11 cellular contexts compared by ENCODE assay signal in the genomic region with DNA sequence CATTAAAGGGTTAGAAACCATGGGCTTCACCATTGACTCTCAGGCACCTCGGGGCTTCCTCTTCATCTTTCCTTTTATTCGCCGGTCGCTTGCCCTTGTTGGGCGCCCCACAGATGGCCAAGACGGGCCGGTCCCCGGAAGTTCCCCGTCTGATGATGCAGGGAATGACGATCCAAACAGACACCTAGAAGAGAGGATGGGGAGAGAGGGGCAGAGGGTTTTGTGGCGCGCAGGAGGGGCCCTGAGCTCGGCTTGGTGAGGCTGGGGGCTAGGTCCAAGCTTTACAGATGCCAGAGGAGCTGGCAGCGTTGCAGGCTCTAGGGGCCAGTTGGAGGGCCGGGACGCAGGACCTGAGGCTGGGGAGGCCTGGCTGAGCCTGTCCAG. TPM values are rescaled to one million over a fixed set of nuclear protein-coding genes. Genes with fewer than 3 reads are reported as not detected.
A peak's percentile ranks its signal among the peaks of the same experiment; 100 is the strongest.
DNase-seq lines count a peak whose midpoint lies in the region; ATAC-seq and TF ChIP-seq lines count a peak whose summit lies in the region.
"Had no signal": no experiment of that assay in that cellular context is flagged by ENCODE, and none has a peak within 500 bp of the region (broad histone marks: within the 10 kb centered on the region; RNA-seq: fewer than 3 reads in every experiment).

No MANE protein-coding gene starts in this region.

- WGBS in ovary, 3 donors = 13 to 39% (median 29%) methylated on average over 16 of the region's 16 CpGs
- 59 to 63% methylated on average over 15 to 16 of the region's 16 CpGs for WGBS in thyroid gland, 2 donors

- no peak for DNase-seq in CD4-positive, CD25-positive, alpha-beta regulatory T cell
- no peak for DNase-seq in Jurkat, Clone E6-1 (ENCODE audit: low read depth, low spot score)
- DNase-seq in epithelial cell of proximal tubule (ENCODE audit: low read depth) = no peak
- DNase-seq in ovary = no peak
- no peak for DNase-seq in thyroid gland
- DNase-seq in GM20000 (ENCODE audit: low spot score) = no peak
- no peak for DNase-seq in NCI-H226
- DNase-seq: NK-92 treated with Interleukin-12 subunit alpha and Interleukin-12 subunit beta, amount 100 ng/mL, for 24 hours; WERI-Rb-1 had no signal

- H3K27me3 ChIP-seq in CD4-positive, CD25-positive, alpha-beta regulatory T cell (ENCODE audit: control insufficient read depth, insufficient read depth, low read length) = peaks cover 10% of the 10 kb centered on the region
- H3K27me3 ChIP-seq in ovary (no peaks in the 10 kb centered on the region), thyroid gland (no peaks in the 10 kb centered on the region)

- no peak for TF ChIP-seq EP300 in ovary (IDR thresholded peaks at IDR 0.05)

- peak overlapping the region in 3 of 4 donors; percentile 50 to 77 (median 52) for H3K4me3 Mint-ChIP-seq in CD4-positive, CD25-positive, alpha-beta regulatory T cell

- peaks cover 0 to 18% (median 10%) of the 10 kb centered on the region in 4 donors for H3K4me1 Mint-ChIP-seq in CD4-positive, CD25-positive, alpha-beta regulatory T cell

- H3K27me3 Mint-ChIP-seq in CD4-positive, CD25-positive, alpha-beta regulatory T cell = peaks cover 64% of the 10 kb centered on the region

- no peaks in the 10 kb centered on the region for H3K36me3 Mint-ChIP-seq in CD4-positive, CD25-positive, alpha-beta regulatory T cell

- H3K9me3 ChIP-seq in CD4-positive, CD25-positive, alpha-beta regulatory T cell (ENCODE audit: control insufficient read depth in 2 of 2, low read length in 2 of 2) = no peaks in the 10 kb centered on the region
- H3K9me3 ChIP-seq in ovary (no peaks in the 10 kb centered on the region), thyroid gland (no peaks in the 10 kb centered on the region)

- H3K36me3 ChIP-seq in CD4-positive, CD25-positive, alpha-beta regulatory T cell (ENCODE audit: control insufficient read depth, insufficient read depth, low read length) = no peaks in the 10 kb centered on the region
- no peaks in the 10 kb centered on the region for H3K36me3 ChIP-seq in ovary
- no peaks in the 10 kb centered on the region for H3K36me3 ChIP-seq in thyroid gland
- H3K36me3 ChIP-seq: cardiac muscle cell, WERI-Rb-1 had no signal

- peaks cover 9% of the 10 kb centered on the region for H3K4me1 ChIP-seq in CD4-positive, CD25-positive, alpha-beta regulatory T cell (ENCODE audit: control insufficient read depth, insufficient read depth, low read length, poor library complexity, severe bottlenecking)
- peaks cover 5% of the 10 kb centered on the region for H3K4me1 ChIP-seq in ovary (ENCODE audit: insufficient read depth)
- H3K4me1 ChIP-seq in thyroid gland = peaks cover 5 to 6% of the 10 kb centered on the region in 2 donors

- H3K27ac Mint-ChIP-seq in CD4-positive, CD25-positive, alpha-beta regulatory T cell = no peak overlapping the region

- no peak overlapping the region for H3K27ac ChIP-seq in CD4-positive, CD25-positive, alpha-beta regulatory T cell (ENCODE audit: insufficient read depth, low read length, poor library complexity, severe bottlenecking)
- H3K27ac ChIP-seq in ovary = no peak overlapping the region
- H3K27ac ChIP-seq in thyroid gland = peak overlapping the region in 1 of 3 donors; percentile 25
- H3K27ac ChIP-seq: cardiac muscle cell, WERI-Rb-1 had no signal

- no peak for ATAC-seq in CD4-positive, CD25-positive, alpha-beta regulatory T cell (ENCODE audit: low read depth in 2 of 2)
- no peak for ATAC-seq in GM19328 (IDR thresholded peaks at IDR 0.05; ENCODE audit: unreplicated experiment)

- TF ChIP-seq POLR2A in ovary (IDR thresholded peaks at IDR 0.05) (no peak), thyroid gland (IDR thresholded peaks at IDR 0.05) (no peak)

- no peak overlapping the region for H3K4me3 ChIP-seq in CD4-positive, CD25-positive, alpha-beta regulatory T cell (ENCODE audit: low read depth, low read length)
- H3K4me3 ChIP-seq in Jurkat, Clone E6-1 (ENCODE audit: low read length) = peak overlapping the region; percentile 52; the same call in 1 of the 2 replicates
- H3K4me3 ChIP-seq in epithelial cell of proximal tubule (ENCODE audit: low read depth, low read length) (peak overlapping the region; percentile 51), ovary (peak overlapping the region; percentile 43), thyroid gland (replicated peaks in 1 of 3) (peak overlapping the region in 1 of 3 donors; percentile 42)

- TF ChIP-seq CTCF in epithelial cell of proximal tubule (conservative IDR thresholded peaks at IDR 0.05; ENCODE audit: low read depth, low read length) = no peak
- TF ChIP-seq CTCF in ovary (IDR thresholded peaks at IDR 0.05) = no peak
- TF ChIP-seq CTCF in thyroid gland (IDR thresholded peaks at IDR 0.05) = no peak
- no peak for TF ChIP-seq CTCF in GM20000 (IDR thresholded peaks at IDR 0.05; ENCODE audit: extremely low read depth, missing control alignments)

- H3K9me3 Mint-ChIP-seq in CD4-positive, CD25-positive, alpha-beta regulatory T cell = peaks cover 0 to 2% (median 0%) of the 10 kb centered on the region in 7 donors

- intact Hi-C loops in ovary (cut with DNase I) (no loop called here), thyroid gland (cut with DNase I) (no loop called here)

RNA-seq across cellular contexts. Expression of a gene that starts 0.5 kb away (rescaled TPM):
- not detected for total RNA-seq in CD4-positive, CD25-positive, alpha-beta regulatory T cell
- under 1 TPM in 1 of 4 donors, not detected in 3; 0.17 TPM for polyA plus RNA-seq in CD4-positive, CD25-positive, alpha-beta regulatory T cell
- polyA plus RNA-seq in Jurkat, Clone E6-1 (2012; ENCODE audit: insufficient read depth, insufficient read length) = 13.9 TPM
- total RNA-seq in epithelial cell of proximal tubule (0.87 and 2.2 TPM in 2 replicates), ovary (1 to 10 TPM in 3 of 7 donors, under 1 TPM in 4; 0.48 to 2.0 (median 0.83) TPM), thyroid gland (10 to 100 TPM; 19.9 to 82.8 (median 22.7) TPM)
- under 1 TPM; 0.53 to 0.70 TPM for polyA plus RNA-seq in ovary
